In genomic region chr6:170087946-170088348, GRCh38 we compare ENCODE assay signal across 8 cellular contexts.
DNase-seq lines count a peak whose midpoint lies in the region; ATAC-seq, FAIRE-seq and TF ChIP-seq lines count a peak whose summit lies in the region.

No MANE protein-coding gene starts in this region.

- no peak for TF ChIP-seq POLR2A in H54 (IDR thresholded peaks at IDR 0.05; ENCODE audit: low read depth, low read length)

- intact Hi-C loops in Calu3 (cut with micrococcal nuclease; ENCODE audit: unreplicated experiment): no loop called here

- H3K9me2 ChIP-seq in Loucy (replicated peaks; ENCODE audit: low read depth, low read length): no peaks in the 10 kb centered on the region

- BruUV-seq in Calu3 (replicated peaks; lab: Mats Ljungman, UMichigan): no TSS peak

- peaks cover 8 to 32% (median 18%) of the 10 kb centered on the region in 4 donors for H3K4me1 Mint-ChIP-seq in CD4-positive, CD25-positive, alpha-beta regulatory T cell
- peaks cover 22% of the 10 kb centered on the region for H3K4me1 Mint-ChIP-seq in activated T-helper 17 cell treated with anti-CD3 and anti-CD28 coated beads, Interleukin-2, amount 50 U/mL, for 72 hours
- peaks cover 25 to 45% (median 38%) of the 10 kb centered on the region in 4 donors for H3K4me1 Mint-ChIP-seq in naive thymus-derived CD8-positive, alpha-beta T cell
- peaks cover 11% of the 10 kb centered on the region for H3K4me1 Mint-ChIP-seq in Calu3 (ENCODE audit: low read depth, unreplicated experiment)

- H3K9me3 Mint-ChIP-seq in CD4-positive, CD25-positive, alpha-beta regulatory T cell: peaks cover 0 to 3% (median 0%) of the 10 kb centered on the region in 7 donors
- H3K9me3 Mint-ChIP-seq in activated T-helper 17 cell treated with anti-CD3 and anti-CD28 coated beads, Interleukin-2, amount 50 U/mL, for 72 hours: no peaks in the 10 kb centered on the region
- peaks cover 0 to 1% (median 0%) of the 10 kb centered on the region in 9 donors for H3K9me3 Mint-ChIP-seq in naive thymus-derived CD8-positive, alpha-beta T cell
- H3K9me3 Mint-ChIP-seq in Calu3 (ENCODE audit: low read depth, unreplicated experiment): no peaks in the 10 kb centered on the region

- H3K27ac ChIP-seq in CD4-positive, CD25-positive, alpha-beta regulatory T cell (ENCODE audit: insufficient read depth, low read length, poor library complexity, severe bottlenecking): peak overlapping the region; percentile 51

- H3F3A ChIP-seq in Loucy (ENCODE audit: low read depth): peaks cover 10% of the 10 kb centered on the region; the same call in 1 of the 2 replicates

- H3K27ac Mint-ChIP-seq in CD4-positive, CD25-positive, alpha-beta regulatory T cell: peak overlapping the region; percentile 92 to 99 (median 96)
- H3K27ac Mint-ChIP-seq in activated T-helper 17 cell treated with anti-CD3 and anti-CD28 coated beads, Interleukin-2, amount 50 U/mL, for 72 hours: peak overlapping the region; percentile 91
- H3K27ac Mint-ChIP-seq in naive thymus-derived CD8-positive, alpha-beta T cell: peak overlapping the region; percentile 88 to 98 (median 96)
- H3K27ac Mint-ChIP-seq in Calu3 (ENCODE audit: unreplicated experiment): no peak overlapping the region

- no peaks in the 10 kb centered on the region for H3K9me3 ChIP-seq in CD4-positive, CD25-positive, alpha-beta regulatory T cell (ENCODE audit: control insufficient read depth in 2 of 2, low read length in 2 of 2)
- H3K9me3 ChIP-seq in Loucy (ENCODE audit: insufficient read depth, low read depth, low read length): no peaks in the 10 kb centered on the region

- peak overlapping the region; percentile 88 for H3K9ac ChIP-seq in Loucy (ENCODE audit: low read depth, low read length, poor library complexity, severe bottlenecking)

- H3K4me2 ChIP-seq in Loucy (ENCODE audit: low read depth, low read length, poor library complexity, severe bottlenecking): peak overlapping the region; percentile 88

- H3K4me3 ChIP-seq in CD4-positive, CD25-positive, alpha-beta regulatory T cell (ENCODE audit: low read depth, low read length): no peak overlapping the region
- H3K4me3 ChIP-seq in Loucy (ENCODE audit: low read length, poor library complexity, severe bottlenecking): peak overlapping the region; percentile 71

- H3K79me2 ChIP-seq in Loucy (ENCODE audit: insufficient read depth, low read length): no peaks in the 10 kb centered on the region

- no peaks in the 10 kb centered on the region for H3K36me3 ChIP-seq in CD4-positive, CD25-positive, alpha-beta regulatory T cell (ENCODE audit: control insufficient read depth, insufficient read depth, low read length)
- H3K36me3 ChIP-seq in Loucy (ENCODE audit: insufficient read depth, low read length): no peaks in the 10 kb centered on the region

- TF ChIP-seq CTCF in Loucy (conservative IDR thresholded peaks at IDR 0.05; ENCODE audit: low read length) (no peak), Calu3 (IDR thresholded peaks at IDR 0.05; ENCODE audit: unreplicated experiment) (no peak)

- H3K4me3 Mint-ChIP-seq in CD4-positive, CD25-positive, alpha-beta regulatory T cell: peak overlapping the region; percentile 81 to 93 (median 90)
- H3K4me3 Mint-ChIP-seq in activated T-helper 17 cell treated with anti-CD3 and anti-CD28 coated beads, Interleukin-2, amount 50 U/mL, for 72 hours: peak overlapping the region; percentile 78
- peak overlapping the region; percentile 81 to 96 (median 90) for H3K4me3 Mint-ChIP-seq in naive thymus-derived CD8-positive, alpha-beta T cell
- no peak overlapping the region for H3K4me3 Mint-ChIP-seq in Calu3 (ENCODE audit: low read depth, unreplicated experiment)

- peaks cover 5% of the 10 kb centered on the region for H3K27me3 Mint-ChIP-seq in CD4-positive, CD25-positive, alpha-beta regulatory T cell
- H3K27me3 Mint-ChIP-seq in activated T-helper 17 cell treated with anti-CD3 and anti-CD28 coated beads, Interleukin-2, amount 50 U/mL, for 72 hours: no peaks in the 10 kb centered on the region
- H3K27me3 Mint-ChIP-seq in naive thymus-derived CD8-positive, alpha-beta T cell: no peaks in the 10 kb centered on the region
- peaks cover 22% of the 10 kb centered on the region for H3K27me3 Mint-ChIP-seq in Calu3 (ENCODE audit: unreplicated experiment)

- CTCF ChIA-PET in Calu3 (lab: Charles Lee): no interaction called here

- no peaks in the 10 kb centered on the region for H4K20me1 ChIP-seq in Loucy (ENCODE audit: insufficient read depth, low read length, poor library complexity, severe bottlenecking)

- peak; percentile 68 to 71 for ATAC-seq in CD4-positive, CD25-positive, alpha-beta regulatory T cell (ENCODE audit: low read depth in 2 of 2)
- peak; percentile 61 for ATAC-seq in GM21447 (IDR thresholded peaks at IDR 0.05; ENCODE audit: unreplicated experiment)
- peak; percentile 73 for ATAC-seq in activated T-helper 17 cell treated with anti-CD3 and anti-CD28 coated beads, Interleukin-2, amount 50 U/mL, for 72 hours (replicated peaks)
- peak; percentile 72 to 76 for ATAC-seq in naive thymus-derived CD8-positive, alpha-beta T cell

- H3K27me3 ChIP-seq in CD4-positive, CD25-positive, alpha-beta regulatory T cell (ENCODE audit: control insufficient read depth, insufficient read depth, low read length): no peaks in the 10 kb centered on the region
- H3K27me3 ChIP-seq in Loucy (ENCODE audit: insufficient read depth, low read length, poor library complexity, severe bottlenecking): no peaks in the 10 kb centered on the region

- H3K4me1 ChIP-seq in CD4-positive, CD25-positive, alpha-beta regulatory T cell (ENCODE audit: control insufficient read depth, insufficient read depth, low read length, poor library complexity, severe bottlenecking): peaks cover 25% of the 10 kb centered on the region
- H3K4me1 ChIP-seq in Loucy (ENCODE audit: insufficient read depth, low read length, poor library complexity, severe bottlenecking): peaks cover 43% of the 10 kb centered on the region

- POLR2A ChIA-PET in naive thymus-derived CD8-positive, alpha-beta T cell (lab: Charles Lee): interaction anchor here (0.6 to 4.0 kb wide), 10 partner anchors 9 to 466 kb away, joined by 3 to 77 read pairs (median 5); partner anchors contain the start of genes DLL1, PSMB1 and TBP

- peak overlapping the region; percentile 46; the same call in 1 of the 2 replicates for H2AFZ ChIP-seq in Loucy (ENCODE audit: low read length)

- no peaks in the 10 kb centered on the region for H3K36me3 Mint-ChIP-seq in CD4-positive, CD25-positive, alpha-beta regulatory T cell
- peaks cover 15% of the 10 kb centered on the region for H3K36me3 Mint-ChIP-seq in activated T-helper 17 cell treated with anti-CD3 and anti-CD28 coated beads, Interleukin-2, amount 50 U/mL, for 72 hours (ENCODE audit: low read depth)
- no peaks in the 10 kb centered on the region for H3K36me3 Mint-ChIP-seq in naive thymus-derived CD8-positive, alpha-beta T cell
- H3K36me3 Mint-ChIP-seq in Calu3 (ENCODE audit: insufficient read depth, unreplicated experiment): no peaks in the 10 kb centered on the region

- FAIRE-seq in H54 (lab: Jason Lieb, UNC): no peak

- peak; percentile 22 to 87 (median 41) for DNase-seq in CD4-positive, CD25-positive, alpha-beta regulatory T cell
- peak; percentile 19 to 77 (median 50) for DNase-seq in naive thymus-derived CD8-positive, alpha-beta T cell
- no peak for DNase-seq in NCI-H345 (lab: John Stamatoyannopoulos, UW)
- no peak for DNase-seq in Calu3
- no peak for DNase-seq in H54 (ENCODE audit: insufficient read length, low spot score)

Comparison
In these comparisons a context has a peak if more than half of its experiments do, and no peak if none do; other contexts are left out.
1. DNase-seq: peak in CD4-positive, CD25-positive, alpha-beta regulatory T cell (3 of 3) and naive thymus-derived CD8-positive, alpha-beta T cell (10 of 10); none in NCI-H345 (single experiment), Calu3 (single experiment) and H54 (single experiment).
2. Peak in every context shown above with its lines, with median percentiles within 50 percentile points of each other: ATAC-seq.